Comparison of ENCODE assay signal across 9 cellular contexts in the genomic region with DNA sequence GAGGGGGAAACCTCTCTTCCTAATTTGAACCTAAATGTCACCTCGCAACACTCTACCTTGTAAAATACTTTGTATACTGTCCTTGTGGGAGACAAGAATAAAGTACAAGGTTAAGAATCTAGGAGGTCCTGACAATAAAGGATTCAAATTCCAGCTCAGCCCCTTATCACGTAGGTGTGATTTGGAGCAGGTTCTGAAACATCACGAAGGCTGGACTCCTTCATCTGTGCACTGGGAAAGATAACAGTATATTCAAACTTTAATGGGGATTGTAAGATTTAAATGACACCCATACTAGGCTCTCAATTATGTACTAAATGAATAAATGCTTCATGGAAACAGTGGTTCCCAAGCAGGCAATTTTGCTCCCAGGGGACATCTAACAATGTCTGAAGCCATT. TPM values are rescaled to one million over a fixed set of nuclear protein-coding genes. Genes with fewer than 3 reads are reported as not detected.
DNase-seq lines count a peak whose midpoint lies in the region; ATAC-seq, FAIRE-seq and TF ChIP-seq lines count a peak whose summit lies in the region.
"Had no signal": no experiment of that assay in that cellular context is flagged by ENCODE, and none has a peak within 500 bp of the region (broad histone marks: within the 10 kb centered on the region; RNA-seq: fewer than 3 reads in every experiment).

No MANE protein-coding gene starts in this region.

- H3K4me1 Mint-ChIP-seq in CD14-positive monocyte: peaks cover 59% of the 10 kb centered on the region
- H3K4me1 Mint-ChIP-seq in central memory CD8-positive, alpha-beta T cell: peaks cover 70% of the 10 kb centered on the region
- peaks cover 30% of the 10 kb centered on the region for H3K4me1 Mint-ChIP-seq in neural progenitor cell

- peaks cover 12% of the 10 kb centered on the region for H3F3A ChIP-seq in neural progenitor cell (ENCODE audit: low read depth)

- no peak overlapping the region for H3K27ac ChIP-seq in neural progenitor cell

- H3K36me3 ChIP-seq in neural progenitor cell: no peaks in the 10 kb centered on the region

- no peak for FAIRE-seq in RCC 7860 (lab: Jason Lieb, UNC)

- no peaks in the 10 kb centered on the region for H3K9me3 ChIP-seq in neural progenitor cell (ENCODE audit: low read depth)

- peaks cover 6% of the 10 kb centered on the region for H3K4me1 ChIP-seq in neural progenitor cell

- peaks cover 36% of the 10 kb centered on the region for H3K79me2 ChIP-seq in neural progenitor cell (ENCODE audit: low read depth)

- intact Hi-C loops in CD14-positive monocyte (cut with micrococcal nuclease): loop anchor here (5.0 kb wide), 4 partner anchors 37 to 112 kb away; a partner anchor contains a TSS

- H3K27ac Mint-ChIP-seq in CD14-positive monocyte (peak overlapping the region in 4 of 7 donors; percentile 8 to 99 (median 97)), neural progenitor cell (no peak overlapping the region)
- no peak overlapping the region for H3K27ac Mint-ChIP-seq in central memory CD8-positive, alpha-beta T cell (ENCODE audit: low read depth)

- no peak overlapping the region for H3K9ac ChIP-seq in neural progenitor cell

- TF ChIP-seq CTCF in CD14-positive monocyte (IDR thresholded peaks at IDR 0.05) (no peak), LNCaP clone FGC (IDR thresholded peaks at IDR 0.05; ENCODE audit: control insufficient read depth, extremely low read depth, insufficient read depth) (no peak), neural progenitor cell (IDR thresholded peaks at IDR 0.05) (no peak)

- H3K27me3 ChIP-seq in neural progenitor cell: no peaks in the 10 kb centered on the region

- peaks cover 36% of the 10 kb centered on the region for H4K20me1 ChIP-seq in neural progenitor cell (ENCODE audit: low read depth)

- ATAC-seq in central memory CD8-positive, alpha-beta T cell (replicated peaks; ENCODE audit: extremely low read depth, poor library complexity, severe bottlenecking): no peak
- ATAC-seq in GM21717 (IDR thresholded peaks at IDR 0.05; ENCODE audit: unreplicated experiment) (no peak), HG02798 (IDR thresholded peaks at IDR 0.05; ENCODE audit: poor library complexity, unreplicated experiment) (no peak)

- H3K36me3 Mint-ChIP-seq in CD14-positive monocyte (peaks cover 33 to 40% of the 10 kb centered on the region in 2 donors), neural progenitor cell (peaks cover 7% of the 10 kb centered on the region)
- H3K36me3 Mint-ChIP-seq in central memory CD8-positive, alpha-beta T cell (ENCODE audit: insufficient read depth): peaks cover 37% of the 10 kb centered on the region

- H3K4me2 ChIP-seq in neural progenitor cell: peak overlapping the region; percentile 5

- no peak overlapping the region for H2AFZ ChIP-seq in neural progenitor cell (replicated peaks)

- H3K4me3 ChIP-seq in LNCaP clone FGC (ENCODE audit: low read depth, low read length) (peak overlapping the region; percentile 93; the same call in 1 of the 2 replicates), neural progenitor cell (no peak overlapping the region)

- H3K27me3 Mint-ChIP-seq in CD14-positive monocyte (ENCODE audit: low read depth in 3 of 3) (peaks cover 0 to 2% (median 1%) of the 10 kb centered on the region in 3 donors), neural progenitor cell (ENCODE audit: insufficient read depth, low read depth) (peaks cover 2% of the 10 kb centered on the region)
- no peaks in the 10 kb centered on the region for H3K27me3 Mint-ChIP-seq in central memory CD8-positive, alpha-beta T cell

- H3K4me3 Mint-ChIP-seq in CD14-positive monocyte (peak overlapping the region; percentile 94 to 96), neural progenitor cell (peak overlapping the region; percentile 97)
- H3K4me3 Mint-ChIP-seq in central memory CD8-positive, alpha-beta T cell: peak overlapping the region; percentile 98

- H3K9me3 Mint-ChIP-seq in CD14-positive monocyte (no peaks in the 10 kb centered on the region), neural progenitor cell (no peaks in the 10 kb centered on the region)
- no peaks in the 10 kb centered on the region for H3K9me3 Mint-ChIP-seq in central memory CD8-positive, alpha-beta T cell

- no peak for DNase-seq in CD14-positive monocyte (ENCODE audit: low spot score)
- no peak for DNase-seq in LNCaP clone FGC (ENCODE audit: low read depth)
- DNase-seq in central memory CD8-positive, alpha-beta T cell (ENCODE audit: low spot score in 2 of 2): no peak
- no peak for DNase-seq in neural progenitor cell (ENCODE audit: low spot score)
- DNase-seq in RCC 7860 (ENCODE audit: low spot score): no peak
- no peak for DNase-seq in HCEC 1CT
- DNase-seq: foreskin melanocyte had no signal

RNA-seq across cellular contexts. Expression of a gene that starts 2.1 kb away (rescaled TPM):
- 10 to 100 TPM; 32.9 to 40.6 TPM for polyA plus RNA-seq in CD14-positive monocyte
- 7.4 and 11.4 TPM in 2 replicates for total RNA-seq in neural progenitor cell (ENCODE audit: low replicate concordance)

RNA-seq across cellular contexts. Expression of a gene that starts 56.5 kb away (rescaled TPM):
- 10 to 100 TPM; 22.6 to 27.5 TPM for polyA plus RNA-seq in CD14-positive monocyte
- total RNA-seq in neural progenitor cell (ENCODE audit: low replicate concordance): 33.8 and 82.6 TPM in 2 replicates

Comparison
In these comparisons a context has a peak if more than half of its experiments do, and no peak if none do; other contexts are left out.
1. H3K27ac Mint-ChIP-seq: peak in CD14-positive monocyte (4 of 7); none in central memory CD8-positive, alpha-beta T cell (single experiment) and neural progenitor cell (single experiment).
2. Peak in every context shown above with its lines, with median percentiles within 50 percentile points of each other: H3K4me3 Mint-ChIP-seq.